In genomic region chr12:80149547-80150313, GRCh38 we compare ENCODE assay signal across 9 cellular contexts. TPM values are rescaled to one million over a fixed set of nuclear protein-coding genes. Genes with fewer than 3 reads are reported as not detected.
DNase-seq lines count a peak whose midpoint lies in the region; ATAC-seq, FAIRE-seq and TF ChIP-seq lines count a peak whose summit lies in the region.
"Not testable (repeated sequence)": the region's sequence is repeated elsewhere in the genome, so short reads cannot be mapped to it uniquely, and the experiment has no call there.
"Had no signal": no experiment of that assay in that cellular context is flagged by ENCODE, and none has a peak within 500 bp of the region (broad histone marks: within the 10 kb centered on the region; RNA-seq: fewer than 3 reads in every experiment).

No MANE protein-coding gene starts in this region.

- not testable (repeated sequence) for H3T11ph ChIP-seq in H9 (ENCODE audit: low read length)

- ATAC-seq in K562 (peak; percentile 86), HepG2 (peak; percentile 78)

- H4K5ac ChIP-seq in H9 (ENCODE audit: insufficient read length, low read depth, low read length): not testable (repeated sequence)

- H2AFZ ChIP-seq in H9 (ENCODE audit: low read length); HepG2 (ENCODE audit: low read length): not testable (repeated sequence)
- peak overlapping the region; percentile 81 for H2AFZ ChIP-seq in K562 (ENCODE audit: low read depth, low read length)

- H3K36me3 Mint-ChIP-seq in H9 (ENCODE audit: insufficient read depth in 1 of 3, low read depth in 3 of 3); progenitor cell of endocrine pancreas (ENCODE audit: insufficient read depth): not testable (repeated sequence)

- not testable (repeated sequence) for H3K79me1 ChIP-seq in H9 (ENCODE audit: insufficient read depth, low read depth, low read length, poor library complexity, severe bottlenecking)

- not testable (repeated sequence) for H3K4ac ChIP-seq in H9 (ENCODE audit: low read depth, low read length)

- CTCF ChIA-PET in K562 (lab: Yijun Ruan, JAX; ENCODE audit: low intra/inter-chr PET ratio); HepG2 (lab: Yijun Ruan, JAX; ENCODE audit: low intra/inter-chr PET ratio, low total read pairs): not testable (repeated sequence)

- not testable (repeated sequence) for H3K27me3 ChIP-seq in H9 (ENCODE audit: insufficient read depth, low read length); K562 (ENCODE audit: control insufficient read depth in 2 of 2, insufficient read depth in 2 of 2, low read length in 2 of 2); HepG2 (ENCODE audit: control insufficient read depth in 1 of 2, insufficient read depth in 2 of 2, low read length in 2 of 2)

- not testable (repeated sequence) for H3K14ac ChIP-seq in H9 (ENCODE audit: insufficient read depth, low read length)

- TF ChIP-seq EP300 in K562 (IDR thresholded peaks at IDR 0.05; ENCODE audit: low read length); HepG2 (IDR thresholded peaks at IDR 0.05; ENCODE audit: low read depth in 2 of 2, low read length in 2 of 2); HepG2 (CRISPR knock-in tag; IDR thresholded peaks at IDR 0.05; ENCODE audit: borderline replicate concordance): not testable (repeated sequence)

- no CpG with 5 or more reads among the region's 26 CpGs for WGBS in H9 (ENCODE audit: extremely low coverage, insufficient read length, low lambda C conversion rate)
- WGBS in K562 (ENCODE audit: insufficient coverage, low coverage, missing lambda C conversion rate): 10% methylated on average over 9 of the region's 26 CpGs
- WGBS in HepG2 (ENCODE audit: low lambda C conversion rate): 52% methylated on average over 12 of the region's 26 CpGs

- H3K23me2 ChIP-seq in H9 (ENCODE audit: insufficient read length, low read depth, low read length, poor library complexity, severe bottlenecking): not testable (repeated sequence)

- H3K4me3 ChIP-seq in K562 (peak overlapping the region; percentile 27), HepG2 (replicated peaks in 1 of 3; ENCODE audit: insufficient read depth in 1 of 3, low read depth in 2 of 3, low read length in 3 of 3) (peak overlapping the region in 2 of 3 experiments; percentile 24 to 33; a peak in 1 of 6 replicates)

- H3K79me2 ChIP-seq in H9 (ENCODE audit: insufficient read depth, low read length); K562 (ENCODE audit: control insufficient read depth, insufficient read depth, low read length); HepG2 (ENCODE audit: insufficient read depth, low read length): not testable (repeated sequence)

- not testable (repeated sequence) for H2BK20ac ChIP-seq in H9 (ENCODE audit: low read depth, low read length, poor library complexity, severe bottlenecking)

- not testable (repeated sequence) for H3K18ac ChIP-seq in H9 (ENCODE audit: insufficient read length, low read depth, low read length)

- not testable (repeated sequence) for H3K4me1 ChIP-seq in H9 (ENCODE audit: insufficient read depth, low read length); K562 (replicated peaks in 1 of 2; ENCODE audit: control insufficient read depth in 2 of 2, insufficient read depth in 2 of 2, low read length in 2 of 2); HepG2 (ENCODE audit: insufficient read depth, low read length)

- not testable (repeated sequence) for H2BK5ac ChIP-seq in H9 (ENCODE audit: insufficient read length, low read length)

- peak overlapping the region in 1 of 2 experiments; percentile 74; a peak in 2 of 5 replicates for H3K4me3 Mint-ChIP-seq in H9
- peak overlapping the region; percentile 79 for H3K4me3 Mint-ChIP-seq in progenitor cell of endocrine pancreas (ENCODE audit: low read depth)

- not testable (repeated sequence) for H3K36me3 ChIP-seq in K562 (ENCODE audit: control insufficient read depth, insufficient read depth, low read length); HepG2 (replicated peaks in 1 of 2; ENCODE audit: control insufficient read depth in 1 of 2, insufficient read depth in 2 of 2, low read length in 2 of 2)

- not testable (repeated sequence) for H3K27me3 Mint-ChIP-seq in H9 (ENCODE audit: low read depth); progenitor cell of endocrine pancreas

- in situ Hi-C loops in K562 (cut with MboI); HepG2 (cut with HindIII; ENCODE audit: extremely low pct_ligation_motif_present, low pct_unique_long_range_greater_than_20kb): not testable (repeated sequence)

- TF ChIP-seq RAD21 in K562 (CRISPR knock-in tag; conservative IDR thresholded peaks at IDR 0.05 in 1 of 2, IDR thresholded peaks at IDR 0.05 in 1 of 2); HepG2 (CRISPR knock-in tag; IDR thresholded peaks at IDR 0.05): not testable (repeated sequence)

- not testable (repeated sequence) for H2AK5ac ChIP-seq in H9 (ENCODE audit: insufficient read length, low read length)

- H2BK12ac ChIP-seq in H9 (ENCODE audit: insufficient read length, low read depth, low read length): not testable (repeated sequence)

- H3K27ac Mint-ChIP-seq in H9 (peak overlapping the region in 2 of 3 experiments; percentile 55 to 98; a peak in 3 of 7 replicates), progenitor cell of endocrine pancreas (peak overlapping the region; percentile 96)

- not testable (repeated sequence) for H4K20me1 ChIP-seq in H9 (ENCODE audit: control insufficient read depth, insufficient read depth, insufficient read length); K562 (replicated peaks; ENCODE audit: control insufficient read depth, insufficient read depth, low read length); HepG2 (ENCODE audit: insufficient read depth, low read length)

- H3K9me3 ChIP-seq in H9 (ENCODE audit: control insufficient read depth, low read depth, low read length); K562 (replicated peaks; ENCODE audit: control insufficient read depth, insufficient read depth, low read depth, low read length); HepG2 (ENCODE audit: low read length): not testable (repeated sequence)

- H3K4me1 Mint-ChIP-seq in H9; progenitor cell of endocrine pancreas (ENCODE audit: low read depth): not testable (repeated sequence)

- H4K91ac ChIP-seq in H9 (ENCODE audit: insufficient read length, low read depth, low read length): not testable (repeated sequence)

- H4K8ac ChIP-seq in H9 (replicated peaks; ENCODE audit: insufficient read length, low read depth, low read length): not testable (repeated sequence)

- H3K27ac ChIP-seq in H9 (ENCODE audit: insufficient read length, low read depth, low read length); HepG2 (ENCODE audit: extremely low read length, insufficient read depth, low read length): not testable (repeated sequence)
- peak overlapping the region; percentile 43; the same call in 2 of the 3 replicates for H3K27ac ChIP-seq in K562 (ENCODE audit: extremely low read depth, low read depth, low read length)

- not testable (repeated sequence) for FAIRE-seq in K562 (lab: Jason Lieb, UNC); HepG2 (lab: Jason Lieb, UNC)

- H3K9ac ChIP-seq in H9 (ENCODE audit: extremely low read depth, insufficient read length, low read length); K562 (ENCODE audit: insufficient read depth in 1 of 2, low read depth in 2 of 2, low read length in 2 of 2); HepG2 (ENCODE audit: insufficient read depth, low read depth, low read length): not testable (repeated sequence)

- H2BK120ac ChIP-seq in H9 (ENCODE audit: low read depth, low read length, poor library complexity, severe bottlenecking): not testable (repeated sequence)

- intact Hi-C loops in K562 (cut with micrococcal nuclease); HepG2 (cut with micrococcal nuclease; ENCODE audit: unreplicated experiment): not testable (repeated sequence)

- H3K9me1 ChIP-seq in K562 (ENCODE audit: control insufficient read depth, insufficient read depth, low read length): not testable (repeated sequence)

- not testable (repeated sequence) for H3K4me2 ChIP-seq in H9 (ENCODE audit: insufficient read depth, insufficient read length, low read length)
- peak overlapping the region; percentile 41; the same call in 1 of the 2 replicates for H3K4me2 ChIP-seq in K562 (ENCODE audit: insufficient read depth, low read length)
- peak overlapping the region; percentile 39; the same call in 1 of the 2 replicates for H3K4me2 ChIP-seq in HepG2 (ENCODE audit: low read depth, low read length)

- not testable (repeated sequence) for TF ChIP-seq CTCF in H9 (conservative IDR thresholded peaks at IDR 0.05); K562 (IDR thresholded peaks at IDR 0.05 in 2 of 3, conservative IDR thresholded peaks at IDR 0.05 in 1 of 3; ENCODE audit: insufficient read depth in 2 of 3, low read depth in 1 of 3, low read length in 3 of 3); HepG2 (CRISPR knock-in tag; IDR thresholded peaks at IDR 0.05); progenitor cell of endocrine pancreas (IDR thresholded peaks at IDR 0.05; ENCODE audit: unreplicated experiment)

- H3K9me3 Mint-ChIP-seq in H9; progenitor cell of endocrine pancreas (ENCODE audit: low read depth): not testable (repeated sequence)

- DNase-seq in DMS153 treated with DMSO at 0.1 percent for 48 hours (lab: John Stamatoyannopoulos, UW; ENCODE audit: unreplicated experiment) (peak; percentile 42), NCI-H1105 treated with DMSO at 0.1 percent for 48 hours (lab: John Stamatoyannopoulos, UW) (peak; percentile 32), NCI-H2171 (lab: John Stamatoyannopoulos, UW) (peak; percentile 37), NCI-H748 treated with DMSO at 0.1 percent for 48 hours (lab: John Stamatoyannopoulos, UW) (peak; percentile 50), K562 (ENCODE audit: extremely low read depth in 1 of 4, low spot score in 3 of 4) (peak in 1 of 4 experiments; percentile 6), HepG2 (ENCODE audit: low spot score) (peak; percentile 1)
- DNase-seq in H9; progenitor cell of endocrine pancreas (ENCODE audit: low spot score, unreplicated experiment): not testable (repeated sequence)

- not testable (repeated sequence) for H3K56ac ChIP-seq in H9 (ENCODE audit: insufficient read length, low read depth, low read length)

- TF ChIP-seq POLR2A in K562 (conservative IDR thresholded peaks at IDR 0.05); HepG2 (IDR thresholded peaks at IDR 0.05; ENCODE audit: insufficient read depth in 1 of 2, low read depth in 2 of 2, low read length in 2 of 2): not testable (repeated sequence)

- not testable (repeated sequence) for H2BK15ac ChIP-seq in H9 (ENCODE audit: low read depth, low read length)

- BruUV-seq in K562 (replicated peaks; lab: Mats Ljungman, UMichigan): TSS peak; percentile 67
- BruUV-seq in HepG2 (replicated peaks; lab: Mats Ljungman, UMichigan): not testable (repeated sequence)

- not testable (repeated sequence) for H3K23ac ChIP-seq in H9 (ENCODE audit: insufficient read length, low read depth, low read length)

- POLR2A ChIA-PET in K562 (lab: Yijun Ruan, JAX): interaction anchor here (1.0 to 1.1 kb wide), 2 partner anchors 12 to 19 kb away, joined by 3 read pairs; no protein-coding TSS in a partner anchor
- POLR2A ChIA-PET in HepG2 (lab: Yijun Ruan, JAX): not testable (repeated sequence)

RNA-seq across cellular contexts. Expression of gene OTOGL, which starts 50.4 kb away (rescaled TPM):
- total RNA-seq in H9 (2021): 0.11 and 0.24 TPM in 2 replicates
- not detected in 2 replicates for total RNA-seq in K562 (2011; cell fraction: chromatin; rRNA removed; ENCODE audit: low replicate concordance)
- not detected in 2 replicates for total RNA-seq in K562 (2011; cell fraction: nucleolus; rRNA removed)
- total RNA-seq in K562 (2011; cell fraction: nucleoplasm; rRNA removed): 0.07 TPM in 1 of 2 replicates, not detected in the other
- not detected in 2 replicates for total RNA-seq in K562 (2014; rRNA removed)
- not detected in 2 replicates for total RNA-seq in K562 (2014; rRNA removed; fragmentation: Illumina TruSeq; extraction: Trizol)
- not detected in 2 replicates for total RNA-seq in K562 (2015; rRNA removed; fragmentation: Illumina TruSeq; extraction: Trizol)
- 0.02 TPM in 1 of 2 replicates, not detected in the other for total RNA-seq in K562 (2021)
- 0.03 TPM in 1 of 2 replicates, not detected in the other for polyA plus RNA-seq in K562 (2011; rRNA removed)
- not detected in 2 replicates for polyA plus RNA-seq in K562 (2011; cell fraction: cytosol; rRNA removed)
- polyA plus RNA-seq in K562 (2011; cell fraction: nucleus; rRNA removed): 0.03 TPM in 1 of 2 replicates, not detected in the other
- not detected in 2 replicates for polyA plus RNA-seq in K562 (2012)
- not detected in 2 replicates for polyA plus RNA-seq in K562 (2014; fragmentation: Illumina TruSeq; extraction: Trizol)
- not detected for polyA plus RNA-seq in K562 (2014; fragmentation: Nextera tagmentation; extraction: Ambion mirVana)
- polyA plus RNA-seq in K562 (2014; rRNA removed): not detected in 2 replicates
- polyA minus RNA-seq in K562 (2011; rRNA and poly(A)+ RNA removed): 0.03 TPM in 1 of 2 replicates, not detected in the other
- polyA minus RNA-seq in K562 (2011; cell fraction: cytosol; rRNA and poly(A)+ RNA removed): not detected in 2 replicates
- polyA minus RNA-seq in K562 (2011; cell fraction: nucleus; rRNA and poly(A)+ RNA removed): not detected in 2 replicates
- total RNA-seq in HepG2 (2016; rRNA removed; fragmentation: Illumina TruSeq; extraction: Trizol): not detected in 2 replicates
- not detected in 2 replicates for total RNA-seq in HepG2 (2016; cell fraction: cytosol; rRNA removed; fragmentation: Illumina TruSeq; extraction: Trizol; ENCODE audit: low read depth)
- not detected in 2 replicates for total RNA-seq in HepG2 (2016; cell fraction: insoluble cytoplasmic fraction; rRNA removed; fragmentation: Illumina TruSeq; extraction: Trizol)
- total RNA-seq in HepG2 (2016; cell fraction: membrane; rRNA removed; fragmentation: Illumina TruSeq; extraction: Trizol): not detected in 2 replicates
- total RNA-seq in HepG2 (2016; cell fraction: nucleus; rRNA removed; fragmentation: Illumina TruSeq; extraction: Trizol): not detected in 2 replicates
- polyA plus RNA-seq in HepG2 (2011; rRNA removed): not detected in 2 replicates
- polyA plus RNA-seq in HepG2 (2011; cell fraction: cytosol; rRNA removed): 0.01 TPM in 1 of 2 replicates, not detected in the other
- not detected in 2 replicates for polyA plus RNA-seq in HepG2 (2011; cell fraction: nucleus; rRNA removed)
- not detected in 2 replicates for polyA plus RNA-seq in HepG2 (2012)
- polyA plus RNA-seq in HepG2 (2016; cell fraction: cytosol; fragmentation: Illumina TruSeq; extraction: Trizol; ENCODE audit: low read depth): not detected in 2 replicates
- not detected in 2 replicates for polyA plus RNA-seq in HepG2 (2016; cell fraction: insoluble cytoplasmic fraction; fragmentation: Illumina TruSeq; extraction: Trizol; ENCODE audit: low read depth)
- polyA plus RNA-seq in HepG2 (2016; cell fraction: membrane; fragmentation: Illumina TruSeq; extraction: Trizol; ENCODE audit: low read depth): not detected in 2 replicates
- polyA plus RNA-seq in HepG2 (2016; cell fraction: nucleus; fragmentation: Illumina TruSeq; extraction: Trizol; ENCODE audit: insufficient read depth, low read depth): not detected in 2 replicates
- polyA minus RNA-seq in HepG2 (2011; rRNA and poly(A)+ RNA removed; ENCODE audit: low replicate concordance): 0.02 TPM in 1 of 2 replicates, not detected in the other
- polyA minus RNA-seq in HepG2 (2011; cell fraction: cytosol; rRNA and poly(A)+ RNA removed): not detected in 2 replicates
- polyA minus RNA-seq in HepG2 (2011; cell fraction: nucleus; rRNA and poly(A)+ RNA removed): not detected in 2 replicates
- total RNA-seq in progenitor cell of endocrine pancreas: 0.11 and 0.31 TPM in 2 replicates
- total RNA-seq: CD4-positive, CD25-positive, alpha-beta regulatory T cell had no signal
- polyA plus RNA-seq: CD4-positive, CD25-positive, alpha-beta regulatory T cell had no signal
